In the genomic region with DNA sequence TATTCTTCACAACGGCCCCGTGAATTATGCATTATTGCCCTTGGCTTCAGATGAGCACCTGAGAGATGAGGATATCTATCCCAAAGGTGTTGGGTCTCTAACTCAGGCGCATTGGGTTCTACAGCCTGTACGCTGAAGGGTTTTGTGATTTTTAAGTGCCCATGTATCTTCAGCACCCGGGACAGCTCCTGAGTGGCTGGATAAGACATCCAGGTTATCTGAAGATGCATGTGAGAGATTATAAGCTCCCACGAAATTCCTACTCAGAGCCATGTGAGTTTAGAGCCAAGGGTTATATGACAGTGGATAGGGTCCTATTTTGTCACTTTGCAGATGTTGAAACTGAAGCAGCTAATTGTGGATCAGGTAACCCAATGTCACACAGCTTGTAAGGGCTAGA, we compare ENCODE assay signal across 15 cellular contexts.
A peak's percentile ranks its signal among the peaks of the same experiment; 100 is the strongest.
DNase-seq lines count a peak whose midpoint lies in the region; ATAC-seq and TF ChIP-seq lines count a peak whose summit lies in the region.
"Had no signal": no experiment of that assay in that cellular context is flagged by ENCODE, and none has a peak within 500 bp of the region (broad histone marks: within the 10 kb centered on the region; RNA-seq: fewer than 3 reads in every experiment).

No MANE protein-coding gene starts in this region.

- H3K27me3 ChIP-seq in DND-41 (ENCODE audit: insufficient read depth, low read length, poor library complexity): no peaks in the 10 kb centered on the region
- H3K27me3 ChIP-seq: ovary had no signal

- H3K27ac ChIP-seq in DND-41 (ENCODE audit: low read length): no peak overlapping the region
- H3K27ac ChIP-seq: ovary had no signal

- no peaks in the 10 kb centered on the region for H4K20me1 ChIP-seq in DND-41 (ENCODE audit: insufficient read depth, low read length)

- no peaks in the 10 kb centered on the region for H3K4me1 ChIP-seq in DND-41 (ENCODE audit: insufficient read depth, low read length)

- no peaks in the 10 kb centered on the region for H3K9me3 ChIP-seq in DND-41 (ENCODE audit: insufficient read depth, low read length, severe bottlenecking)
- H3K9me3 ChIP-seq: ovary had no signal

- no peak for TF ChIP-seq CTCF in DND-41 (IDR thresholded peaks at IDR 0.05; ENCODE audit: borderline replicate concordance, extremely low read depth, low read length, poor library complexity, severe bottlenecking)

- peak; percentile 52 for DNase-seq in DND-41
- DNase-seq in Jurkat, Clone E6-1 (ENCODE audit: low read depth, low spot score): peak; percentile 27
- DNase-seq in amniotic epithelial cell (ENCODE audit: low read depth): peak; percentile 0
- DNase-seq in left kidney (ENCODE audit: low read depth, low spot score): peak; percentile 92
- DNase-seq in NCI-H2196 treated with DMSO at 0.1 percent for 48 hours (lab: John Stamatoyannopoulos, UW; ENCODE audit: unreplicated experiment): no peak
- DNase-seq: activated T-cell treated with anti-CD3 and anti-CD28 coated beads, Interleukin-2, amount 50 U/mL, for 72 hours; aorta; mesenchymal stem cell; NCI-H2107; ovary; T-helper 17 cell had no signal

- no peak overlapping the region for H2AFZ ChIP-seq in DND-41 (ENCODE audit: low read depth, low read length)

- no peak overlapping the region for H3K9ac ChIP-seq in DND-41 (ENCODE audit: low read depth, low read length)

- H3K36me3 ChIP-seq in DND-41 (ENCODE audit: insufficient read depth, low read length): no peaks in the 10 kb centered on the region
- H3K36me3 ChIP-seq: ovary had no signal

- no peak overlapping the region for H3K4me2 ChIP-seq in DND-41 (ENCODE audit: insufficient read depth, low read length)
- H3K4me2 ChIP-seq: smooth muscle cell had no signal

- ATAC-seq in DND-41 (ENCODE audit: insufficient read depth, low read depth): no peak
- no peak for ATAC-seq in HG02678 (IDR thresholded peaks at IDR 0.05; ENCODE audit: unreplicated experiment)
- ATAC-seq in HG03469 (IDR thresholded peaks at IDR 0.05; ENCODE audit: unreplicated experiment): no peak
- no peak for ATAC-seq in HG03565 (IDR thresholded peaks at IDR 0.05; ENCODE audit: unreplicated experiment)
- ATAC-seq: activated T-cell treated with anti-CD3 and anti-CD28 coated beads, Interleukin-2, amount 50 U/mL, for 72 hours; T-helper 17 cell had no signal

- H3K79me2 ChIP-seq in DND-41 (ENCODE audit: insufficient read depth, low read length): no peaks in the 10 kb centered on the region

- H3K4me3 ChIP-seq in DND-41 (ENCODE audit: low read depth in 1 of 2, low read length in 2 of 2): no peak overlapping the region
- H3K4me3 ChIP-seq in Jurkat, Clone E6-1 (ENCODE audit: low read length): no peak overlapping the region
- H3K4me3 ChIP-seq: ovary, smooth muscle cell had no signal
